Comparison of ENCODE assay signal across 8 cellular contexts in the genomic region with DNA sequence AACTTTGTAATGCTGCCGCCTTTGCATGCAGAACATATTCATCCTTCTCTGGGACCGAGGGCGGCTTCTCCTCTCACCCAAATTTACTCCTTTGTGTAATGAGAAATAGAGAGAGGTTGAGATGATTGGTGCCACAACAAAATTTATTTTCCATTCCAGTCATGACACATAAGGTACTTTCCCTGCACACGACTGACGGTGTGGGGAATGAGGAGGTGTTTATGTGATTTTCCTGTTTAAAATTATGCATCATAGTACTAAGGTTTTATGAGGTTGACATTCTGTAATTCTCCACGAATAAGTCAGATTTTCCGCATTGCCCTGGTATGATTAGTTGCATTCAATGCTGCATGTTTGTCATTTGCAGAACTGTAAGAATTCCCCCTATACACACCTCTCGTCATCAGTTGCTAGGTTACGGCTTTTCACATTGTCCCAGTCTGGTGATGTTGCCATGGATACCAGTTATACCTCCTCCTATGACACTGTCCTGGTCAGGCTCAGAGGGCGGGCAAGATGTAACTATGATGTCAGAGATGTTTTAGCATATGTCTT. TPM values are rescaled to one million over a fixed set of nuclear protein-coding genes. Genes with fewer than 3 reads are reported as not detected.
DNase-seq lines count a peak whose midpoint lies in the region; ATAC-seq and TF ChIP-seq lines count a peak whose summit lies in the region.

No MANE protein-coding gene starts in this region.

- H3K36me3 ChIP-seq in brain microvascular endothelial cell (replicated peaks): no peaks in the 10 kb centered on the region

- H3K27me3 ChIP-seq in brain microvascular endothelial cell (replicated peaks): no peaks in the 10 kb centered on the region

- ATAC-seq in HG03060 (IDR thresholded peaks at IDR 0.05; ENCODE audit: low read depth, unreplicated experiment): peak; percentile 79

- no peak for TF ChIP-seq CTCF in brain microvascular endothelial cell (IDR thresholded peaks at IDR 0.05; ENCODE audit: low read depth, low read length, missing control alignments)

- no peak overlapping the region for H3K4me3 ChIP-seq in brain microvascular endothelial cell (ENCODE audit: low read depth, low read length)

- peak; percentile 6 for DNase-seq in NCI-H1436 (lab: John Stamatoyannopoulos, UW)
- DNase-seq in NCI-H1436 treated with DMSO at 0.1 percent for 48 hours (lab: John Stamatoyannopoulos, UW): no peak
- peak; percentile 31 to 96 (median 74) for DNase-seq in T-helper 2 cell
- peak; percentile 12 for DNase-seq in brain microvascular endothelial cell
- DNase-seq in stimulated activated CD4-positive, alpha-beta T cell treated with anti-CD3 and anti-CD28 coated beads, Interleukin-1b, Interleukin-23, amount 100 ng/mL, for 24 hours (ENCODE audit: low read depth in 4 of 4, low spot score in 1 of 4): peak; percentile 39 to 71 (median 62)
- DNase-seq in posterior vena cava (ENCODE audit: low spot score): no peak
- DNase-seq in epidermal melanocyte (ENCODE audit: insufficient read length, low spot score): no peak

- intact Hi-C loops in posterior vena cava (cut with DNase I): no loop called here

- no peak overlapping the region for H3K27ac ChIP-seq in brain microvascular endothelial cell

- in situ Hi-C loops in brain microvascular endothelial cell (cut with HindIII; ENCODE audit: low pct_ligation_motif_present, low sequenced_read_pairs): no loop called here

RNA-seq across cellular contexts. Expression of gene BICDL1, which starts 23.1 kb away (rescaled TPM):
- under 1 TPM; 0.51 to 0.57 TPM for total RNA-seq in posterior vena cava

Comparison
In these comparisons a context has a peak if more than half of its experiments do, and no peak if none do; other contexts are left out.
1. DNase-seq: peak in NCI-H1436 (single experiment), T-helper 2 cell (5 of 5), brain microvascular endothelial cell (single experiment) and stimulated activated CD4-positive, alpha-beta T cell treated with anti-CD3 and anti-CD28 coated beads, Interleukin-1b, Interleukin-23, amount 100 ng/mL, for 24 hours (4 of 4); none in NCI-H1436 treated with DMSO at 0.1 percent for 48 hours (single experiment), posterior vena cava (single experiment) and epidermal melanocyte (single experiment).